In the genomic region with DNA sequence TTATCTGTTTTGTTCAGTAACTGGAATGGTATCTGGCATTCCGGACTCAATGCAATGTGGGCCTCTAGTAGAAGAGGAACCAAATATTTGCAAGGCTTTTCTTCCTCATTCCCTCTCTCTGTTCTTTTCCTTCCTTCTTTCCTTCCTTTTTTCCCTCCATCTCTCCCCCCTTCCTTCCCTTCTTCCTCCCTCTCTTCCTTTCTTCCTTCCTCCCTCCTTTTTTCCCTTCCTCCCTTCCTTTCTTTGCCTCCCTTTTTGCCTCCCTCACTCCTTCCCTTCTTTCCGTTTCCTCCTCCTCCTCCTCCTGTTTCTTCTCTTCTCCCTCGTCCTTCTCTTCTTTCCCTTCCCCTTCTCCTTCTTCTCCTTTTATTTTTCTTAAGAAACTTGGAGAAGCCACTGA, we compare ENCODE assay signal across 7 cellular contexts.
"Had no signal": no experiment of that assay in that cellular context is flagged by ENCODE, and none has a peak within 500 bp of the region (broad histone marks: within the 10 kb centered on the region; RNA-seq: fewer than 3 reads in every experiment).

No MANE protein-coding gene starts in this region.

- H3K4me2 ChIP-seq: GM23338 had no signal

- H3K27ac ChIP-seq: HL-60 had no signal

- H3K36me3 ChIP-seq: HAP-1 had no signal

- H3K4me3 ChIP-seq: GM23338, HAP-1 had no signal

- H3K9me3 ChIP-seq: HAP-1 had no signal

- H3K36me3 Mint-ChIP-seq: IgD-negative memory B cell had no signal

- H3K4me1 Mint-ChIP-seq: GM23338, IgD-negative memory B cell had no signal

- H3K4me3 Mint-ChIP-seq: GM23338, HFFc6, IgD-negative memory B cell had no signal

- FAIRE-seq: HepG2 had no signal

- DNase-seq: H7, HFFc6 had no signal

- H3K27ac Mint-ChIP-seq: GM23338, HFFc6, IgD-negative memory B cell had no signal

- ATAC-seq: GM23338, HepG2 had no signal

- H3K9me3 Mint-ChIP-seq: GM23338, HFFc6, IgD-negative memory B cell had no signal
